In genomic region chr14:24113379-24113800, GRCh38 we compare ENCODE assay signal across 8 cellular contexts. TPM values are rescaled to one million over a fixed set of nuclear protein-coding genes. Genes with fewer than 3 reads are reported as not detected.
DNase-seq lines count a peak whose midpoint lies in the region; ATAC-seq and TF ChIP-seq lines count a peak whose summit lies in the region.

No MANE protein-coding gene starts in this region.

- no peak for ATAC-seq in central memory CD8-positive, alpha-beta T cell (replicated peaks; ENCODE audit: extremely low read depth, poor library complexity, severe bottlenecking)
- ATAC-seq in omental fat pad (ENCODE audit: low FRiP score) (no peak), HG02938 (IDR thresholded peaks at IDR 0.05; ENCODE audit: unreplicated experiment) (no peak)

- TF ChIP-seq CTCF in AG09309 (IDR thresholded peaks at IDR 0.05; ENCODE audit: control insufficient read depth, insufficient read depth, low read depth, low read length, missing control alignments) (no peak), omental fat pad (IDR thresholded peaks at IDR 0.05) (no peak)

- H3K4me1 Mint-ChIP-seq in central memory CD8-positive, alpha-beta T cell: peaks cover 31% of the 10 kb centered on the region

- no peaks in the 10 kb centered on the region for H3K27me3 ChIP-seq in muscle layer of colon (ENCODE audit: control insufficient read depth in 1 of 2, insufficient read depth in 2 of 2, low read length in 2 of 2)

- peak overlapping the region; percentile 71 for H3K4me3 ChIP-seq in AG09309 (ENCODE audit: control insufficient read depth, low read depth, low read length)
- peak overlapping the region; percentile 82 to 84 for H3K4me3 ChIP-seq in muscle layer of colon (ENCODE audit: low read depth in 1 of 2, low read length in 2 of 2)

- no peaks in the 10 kb centered on the region for H3K9me3 Mint-ChIP-seq in central memory CD8-positive, alpha-beta T cell

- peaks cover 19% of the 10 kb centered on the region for H3K36me3 Mint-ChIP-seq in central memory CD8-positive, alpha-beta T cell (ENCODE audit: insufficient read depth)

- DNase-seq in AG09309 (ENCODE audit: low read depth) (no peak), omental fat pad (ENCODE audit: low spot score) (no peak), EL (no peak), NCI-H2029 treated with DMSO at 0.1 percent for 48 hours (lab: John Stamatoyannopoulos, UW) (no peak)
- no peak for DNase-seq in central memory CD8-positive, alpha-beta T cell (ENCODE audit: low spot score in 2 of 2)

- peak overlapping the region; percentile 97 for H3K27ac Mint-ChIP-seq in central memory CD8-positive, alpha-beta T cell (ENCODE audit: low read depth)

- H3K4me3 Mint-ChIP-seq in central memory CD8-positive, alpha-beta T cell: peak overlapping the region; percentile 93

- no peaks in the 10 kb centered on the region for H3K9me3 ChIP-seq in KOPT-K1 (ENCODE audit: insufficient read depth, low read length, poor library complexity, severe bottlenecking)
- no peaks in the 10 kb centered on the region for H3K9me3 ChIP-seq in muscle layer of colon (ENCODE audit: low read length)

- H3K27ac ChIP-seq in KOPT-K1 (ENCODE audit: low read depth, low read length, poor library complexity, severe bottlenecking) (peak overlapping the region; percentile 96), muscle layer of colon (ENCODE audit: low read depth, low read length) (peak overlapping the region; percentile 87)

- H3K36me3 ChIP-seq in KOPT-K1 (ENCODE audit: insufficient read depth, low read length) (peaks cover 24% of the 10 kb centered on the region), muscle layer of colon (ENCODE audit: insufficient read depth, low read length) (peaks cover 11% of the 10 kb centered on the region)

- peak overlapping the region; percentile 66 for H3K9ac ChIP-seq in muscle layer of colon (ENCODE audit: low read length)

- no peaks in the 10 kb centered on the region for H3K27me3 Mint-ChIP-seq in central memory CD8-positive, alpha-beta T cell

- H3K4me1 ChIP-seq in muscle layer of colon (ENCODE audit: insufficient read depth, low read length): peaks cover 25% of the 10 kb centered on the region

RNA-seq across cellular contexts. Expression of gene DCAF11, which starts 1.2 kb away (rescaled TPM):
- total RNA-seq in omental fat pad: 10 to 100 TPM; 50.1 to 76.0 (median 54.4) TPM

RNA-seq across cellular contexts. Expression of gene NRL, which starts 1.4 kb away (rescaled TPM):
- total RNA-seq in omental fat pad: 1 to 10 TPM in 3 of 4 donors, under 1 TPM in 1; 0.94 to 4.3 (median 1.3) TPM

RNA-seq across cellular contexts. Expression of gene FITM1, which starts 17.1 kb away (rescaled TPM):
- 1 to 10 TPM in 2 of 4 donors, under 1 TPM in 1, not detected in 1; 0.96 to 2.8 (median 1.2) TPM for total RNA-seq in omental fat pad

RNA-seq across cellular contexts. Expression of gene PCK2, which starts 19.3 kb away (rescaled TPM):
- 10 to 100 TPM; 33.6 to 53.4 (median 42.9) TPM for total RNA-seq in omental fat pad

RNA-seq across cellular contexts. Expression of gene PSME1, which starts 22.6 kb away (rescaled TPM):
- total RNA-seq in omental fat pad: 100 to 1,000 TPM in 1 of 4 donors, 10 to 100 TPM in 3; 89.1 to 158 (median 96.8) TPM
